ENCODE assay signal across 30 cellular contexts in the genomic region with DNA sequence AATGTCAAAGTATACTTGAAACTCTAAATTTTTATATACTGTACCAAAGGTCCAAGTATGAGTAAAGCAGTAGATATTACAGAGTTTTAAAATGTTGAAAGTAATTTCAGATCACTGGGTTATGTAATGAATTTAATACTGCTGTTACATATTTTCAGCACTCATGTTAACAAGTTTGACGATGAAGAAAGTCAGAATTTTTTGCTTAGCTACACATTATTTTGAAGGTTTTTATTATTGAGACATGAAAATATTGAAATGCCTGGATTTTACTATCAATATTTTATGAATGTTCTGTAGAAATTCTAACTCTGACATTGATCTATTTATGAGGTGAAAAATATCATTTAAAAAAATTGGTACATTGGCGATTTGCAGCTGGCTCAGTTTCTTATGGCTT.
DNase-seq lines count a peak whose midpoint lies in the region; ATAC-seq, FAIRE-seq and TF ChIP-seq lines count a peak whose summit lies in the region.
"Had no signal": no experiment of that assay in that cellular context is flagged by ENCODE, and none has a peak within 500 bp of the region (broad histone marks: within the 10 kb centered on the region; RNA-seq: fewer than 3 reads in every experiment).

No MANE protein-coding gene starts in this region.

- H3K4me2 ChIP-seq in HepG2 (ENCODE audit: low read depth, low read length): no peak overlapping the region
- H3K4me2 ChIP-seq in A549: no peak overlapping the region
- no peak overlapping the region for H3K4me2 ChIP-seq in IMR-90 (ENCODE audit: low read depth, low read length)
- H3K4me2 ChIP-seq: BLaER1; BLaER1 treated with 17β-estradiol and CSF1 and Interleukin-3, amounts not matched to agents 10 nM and 100 nM had no signal

- no peaks in the 10 kb centered on the region for H3K79me2 ChIP-seq in HepG2 (ENCODE audit: insufficient read depth, low read length)

- H3K9ac ChIP-seq in HepG2 (ENCODE audit: insufficient read depth, low read depth, low read length) (no peak overlapping the region), IMR-90 (ENCODE audit: low read depth, low read length) (no peak overlapping the region)
- H3K9ac ChIP-seq: BLaER1; BLaER1 treated with 17β-estradiol and CSF1 and Interleukin-3, amounts not matched to agents 10 nM and 100 nM had no signal

- no peak overlapping the region for H2BK20ac ChIP-seq in IMR-90 (ENCODE audit: low read depth, low read length)

- POLR2A ChIA-PET in HepG2 (lab: Yijun Ruan, JAX): no interaction called here
- POLR2A ChIA-PET in A549 (lab: Yijun Ruan, JAX): no interaction called here
- POLR2A ChIA-PET in IMR-90 (lab: Charles Lee; ENCODE audit: unreplicated experiment): no interaction called here

- H3K18ac ChIP-seq in IMR-90 (ENCODE audit: low read depth, low read length): no peak overlapping the region

- 0 out of 2 replicates have a peak, but pooled peaks cover 5% of the 10 kb centered on the region for H3K4me1 ChIP-seq in HepG2 (ENCODE audit: insufficient read depth, low read length)
- no peaks in the 10 kb centered on the region for H3K4me1 ChIP-seq in right lobe of liver
- no peaks in the 10 kb centered on the region for H3K4me1 ChIP-seq in A549
- no peaks in the 10 kb centered on the region for H3K4me1 ChIP-seq in IMR-90 (ENCODE audit: control insufficient read depth, insufficient read depth, low read length)
- H3K4me1 ChIP-seq: BE2C, BLaER1, Caco-2 had no signal

- H3K4me3 ChIP-seq in HepG2 (replicated peaks in 1 of 3; ENCODE audit: insufficient read depth in 1 of 3, low read depth in 2 of 3, low read length in 3 of 3) (no peak overlapping the region), right lobe of liver (no peak overlapping the region), A549 (no peak overlapping the region), IMR-90 (ENCODE audit: insufficient read depth, low read depth, low read length) (no peak overlapping the region)
- H3K4me3 ChIP-seq: BLaER1; BLaER1 treated with 17β-estradiol and CSF1 and Interleukin-3, amounts not matched to agents 10 nM and 100 nM had no signal

- H2BK5ac ChIP-seq in IMR-90 (ENCODE audit: low read depth, low read length, poor library complexity, severe bottlenecking): no peak overlapping the region

- no peak overlapping the region for H2AK5ac ChIP-seq in IMR-90 (ENCODE audit: low read depth, low read length)

- no peak overlapping the region for H3K27ac ChIP-seq in HepG2 (ENCODE audit: extremely low read length, insufficient read depth, low read length)
- no peak overlapping the region for H3K27ac ChIP-seq in right lobe of liver
- H3K27ac ChIP-seq in A549: no peak overlapping the region
- no peak overlapping the region for H3K27ac ChIP-seq in IMR-90 (ENCODE audit: insufficient read depth, low read length)
- H3K27ac ChIP-seq: BLaER1; BLaER1 treated with 17β-estradiol and CSF1 and Interleukin-3, amounts not matched to agents 10 nM and 100 nM; C4-2B had no signal

- H3K4ac ChIP-seq in IMR-90 (ENCODE audit: low read depth, low read length): no peak overlapping the region

- H4K5ac ChIP-seq in IMR-90 (ENCODE audit: low read depth, low read length): no peak overlapping the region

- H2AFZ ChIP-seq in HepG2 (ENCODE audit: low read length) (no peak overlapping the region), IMR-90 (replicated peaks; ENCODE audit: low read length, poor library complexity) (no peak overlapping the region)

- no peak overlapping the region for H3K14ac ChIP-seq in IMR-90 (replicated peaks; ENCODE audit: low read depth, low read length)

- H4K8ac ChIP-seq in IMR-90 (ENCODE audit: low read depth in 2 of 2, low read length in 2 of 2): no peak overlapping the region

- H3K9me3 ChIP-seq in HepG2 (ENCODE audit: low read length) (no peaks in the 10 kb centered on the region), right lobe of liver (no peaks in the 10 kb centered on the region), A549 (no peaks in the 10 kb centered on the region; the same call in 2 of the 3 replicates), IMR-90 (ENCODE audit: control insufficient read depth, insufficient read depth, low read length) (no peaks in the 10 kb centered on the region)
- H3K9me3 ChIP-seq: BE2C; BLaER1; BLaER1 treated with 17β-estradiol and CSF1 and Interleukin-3, amounts not matched to agents 10 nM and 100 nM; Caco-2 had no signal

- H3K9me1 ChIP-seq in IMR-90 (ENCODE audit: insufficient read depth, low read length): no peaks in the 10 kb centered on the region

- CTCF ChIA-PET in HepG2 (lab: Yijun Ruan, JAX; ENCODE audit: low intra/inter-chr PET ratio, low total read pairs) (no interaction called here), A549 (lab: Yijun Ruan, JAX) (no interaction called here), IMR-90 (lab: Yijun Ruan, JAX) (interaction anchor here (0.6 kb wide), 1 partner anchor 28 kb away, joined by 3 read pairs; no protein-coding TSS in a partner anchor)

- H3K36me3 ChIP-seq in HepG2 (replicated peaks in 1 of 2; ENCODE audit: control insufficient read depth in 1 of 2, insufficient read depth in 2 of 2, low read length in 2 of 2) (no peaks in the 10 kb centered on the region), right lobe of liver (no peaks in the 10 kb centered on the region), IMR-90 (ENCODE audit: control insufficient read depth, insufficient read depth, low read length) (no peaks in the 10 kb centered on the region)
- H3K36me3 ChIP-seq: BE2C; BLaER1; BLaER1 treated with 17β-estradiol and CSF1 and Interleukin-3, amounts not matched to agents 10 nM and 100 nM had no signal

- no peak overlapping the region for H2BK15ac ChIP-seq in IMR-90 (ENCODE audit: low read depth, low read length)

- TF ChIP-seq CTCF in HepG2 (CRISPR knock-in tag; IDR thresholded peaks at IDR 0.05) (no peak), right lobe of liver (IDR thresholded peaks at IDR 0.05) (no peak), A549 (IDR thresholded peaks at IDR 0.05) (no peak), IMR-90 (conservative IDR thresholded peaks at IDR 0.05; ENCODE audit: low read depth, low read length) (no peak)

- no peak overlapping the region for H2BK120ac ChIP-seq in IMR-90 (ENCODE audit: low read depth, low read length)

- H3K56ac ChIP-seq in IMR-90 (ENCODE audit: extremely low read depth, insufficient read depth, low read length): no peak overlapping the region

- no peak overlapping the region for H3K23ac ChIP-seq in IMR-90 (ENCODE audit: low read depth, low read length)

- no peak for TF ChIP-seq POLR2A in HepG2 (IDR thresholded peaks at IDR 0.05; ENCODE audit: insufficient read depth in 1 of 2, low read depth in 2 of 2, low read length in 2 of 2)
- TF ChIP-seq POLR2A in right lobe of liver (IDR thresholded peaks at IDR 0.05): no peak
- TF ChIP-seq POLR2A in A549 (IDR thresholded peaks at IDR 0.05; ENCODE audit: low read length): no peak
- TF ChIP-seq POLR2A in IMR-90 (IDR thresholded peaks at IDR 0.05; ENCODE audit: low read depth, low read length): no peak

- ATAC-seq in HepG2 (no peak), right lobe of liver (no peak), A549 (no peak), IMR-90 (ENCODE audit: low read depth) (no peak), GM19324 (IDR thresholded peaks at IDR 0.05; ENCODE audit: low FRiP score, unreplicated experiment) (no peak), HG03565 (IDR thresholded peaks at IDR 0.05; ENCODE audit: unreplicated experiment) (no peak)
- ATAC-seq: CD8-positive, alpha-beta T cell had no signal

- BruUV-seq in HepG2 (replicated peaks; lab: Mats Ljungman, UMichigan): no TSS peak
- no TSS peak for BruUV-seq in IMR-90 (replicated peaks; lab: Mats Ljungman, UMichigan)

- no peak for TF ChIP-seq EP300 in HepG2 (IDR thresholded peaks at IDR 0.05; ENCODE audit: low read depth in 2 of 2, low read length in 2 of 2)
- TF ChIP-seq EP300 in HepG2 (CRISPR knock-in tag; IDR thresholded peaks at IDR 0.05; ENCODE audit: borderline replicate concordance): no peak
- no peak for TF ChIP-seq EP300 in A549 (IDR thresholded peaks at IDR 0.05)

- DNase-seq in HepG2 (ENCODE audit: low spot score): no peak
- no peak for DNase-seq in right lobe of liver
- DNase-seq in A549 (ENCODE audit: low read depth in 1 of 2, low spot score in 1 of 2): no peak
- no peak for DNase-seq in IMR-90
- DNase-seq: 8988T; ACHN; AML-193; BE2C; C1 segment of cervical spinal cord; Caco-2; Calu3; CD4-positive, alpha-beta memory T cell; CD4-positive, alpha-beta T cell; CD4-positive, CD25-positive, alpha-beta regulatory T cell; CD8-positive, alpha-beta memory T cell; CD8-positive, alpha-beta T cell; COR-L47; DMS 273 treated with DMSO at 0.1 percent for 48 hours; DMS153; DMS53; DMS79; DMS79 treated with DMSO at 0.1 percent for 48 hours; DND-41; EL had no signal

- in situ Hi-C loops in HepG2 (cut with HindIII; ENCODE audit: extremely low pct_ligation_motif_present, low pct_unique_long_range_greater_than_20kb) (loop anchor here (25.0 kb wide), 1 partner anchor 265 kb away; no protein-coding TSS in a partner anchor), IMR-90 (cut with MboI; ENCODE audit: low sequenced_read_pairs) (no loop called here)

- intact Hi-C loops in HepG2 (cut with micrococcal nuclease; ENCODE audit: unreplicated experiment) (no loop called here), right lobe of liver (cut with DNase I) (no loop called here), IMR-90 (cut with micrococcal nuclease) (no loop called here)

- H4K91ac ChIP-seq in IMR-90 (ENCODE audit: insufficient read depth, low read depth, low read length): no peak overlapping the region

- 1% methylated on average over 2 of the region's 2 CpGs for WGBS in HepG2 (ENCODE audit: low lambda C conversion rate)
- WGBS in right lobe of liver (ENCODE audit: insufficient coverage, low coverage, low lambda C conversion rate, missing lambda C conversion rate): 63% methylated on average over 2 of the region's 2 CpGs
- 54% methylated on average over 2 of the region's 2 CpGs for WGBS in A549 (ENCODE audit: missing lambda C conversion rate)
- WGBS in IMR-90 (ENCODE audit: extremely low coverage in 2 of 2, insufficient read length in 1 of 2), 2 experiments: no CpG with 5 or more reads among the region's 2 CpGs

- H3K27me3 ChIP-seq in HepG2 (ENCODE audit: control insufficient read depth in 1 of 2, insufficient read depth in 2 of 2, low read length in 2 of 2): no peaks in the 10 kb centered on the region
- no peaks in the 10 kb centered on the region for H3K27me3 ChIP-seq in right lobe of liver
- H3K27me3 ChIP-seq in IMR-90 (ENCODE audit: control insufficient read depth, insufficient read depth, low read length): no peaks in the 10 kb centered on the region
- H3K27me3 ChIP-seq: BE2C; BLaER1; BLaER1 treated with 17β-estradiol and CSF1 and Interleukin-3, amounts not matched to agents 10 nM and 100 nM had no signal

- H2AK9ac ChIP-seq in IMR-90 (replicated peaks; ENCODE audit: low read depth, low read length, poor library complexity): no peak overlapping the region

- no peaks in the 10 kb centered on the region for H4K20me1 ChIP-seq in HepG2 (ENCODE audit: insufficient read depth, low read length)
- no peaks in the 10 kb centered on the region for H4K20me1 ChIP-seq in IMR-90 (ENCODE audit: insufficient read depth, low read length)
- H4K20me1 ChIP-seq: BLaER1; BLaER1 treated with 17β-estradiol and CSF1 and Interleukin-3, amounts not matched to agents 10 nM and 100 nM had no signal

- FAIRE-seq in HepG2 (lab: Jason Lieb, UNC) (no peak), A549 (lab: Jason Lieb, UNC) (no peak)
- FAIRE-seq: D721Med had no signal

- H3K79me1 ChIP-seq in IMR-90 (ENCODE audit: low read depth in 1 of 2, low read length in 2 of 2): no peaks in the 10 kb centered on the region

- dilution Hi-C loops in IMR-90 (cut with HindIII; ENCODE audit: low sequenced_read_pairs, unreplicated experiment): no loop called here

- TF ChIP-seq RAD21 in HepG2 (CRISPR knock-in tag; IDR thresholded peaks at IDR 0.05) (no peak), A549 (conservative IDR thresholded peaks at IDR 0.05 in 1 of 2, IDR thresholded peaks at IDR 0.05 in 1 of 2) (no peak), IMR-90 (IDR thresholded peaks at IDR 0.05; ENCODE audit: low read length) (no peak)
